Comparison of ENCODE assay signal across 8 cellular contexts in genomic region chr19:10870501-10870954, GRCh38. TPM values are rescaled to one million over a fixed set of nuclear protein-coding genes. Genes with fewer than 3 reads are reported as not detected.
A peak's percentile ranks its signal among the peaks of the same experiment; 100 is the strongest.
DNase-seq lines count a peak whose midpoint lies in the region; ATAC-seq and TF ChIP-seq lines count a peak whose summit lies in the region.

No MANE protein-coding gene starts in this region.

- H3K27ac ChIP-seq in CD8-positive, alpha-beta T cell (ENCODE audit: low read depth, low read length): peak overlapping the region; percentile 16
- peak overlapping the region; percentile 99 for H3K27ac ChIP-seq in neuronal stem cell (replicated peaks; ENCODE audit: low read length)

- H3K14ac ChIP-seq in neuronal stem cell (ENCODE audit: low read length): peak overlapping the region; percentile 31

- H3F3A ChIP-seq in Loucy (ENCODE audit: low read depth): no peaks in the 10 kb centered on the region

- WGBS in neuronal stem cell (ENCODE audit: extremely low coverage in 2 of 2, insufficient read length in 2 of 2, insufficient replicate concordance in 1 of 2), 2 donors: no CpG with 5 or more reads among the region's 22 CpGs

- H3K9ac ChIP-seq in Loucy (ENCODE audit: low read depth, low read length, poor library complexity, severe bottlenecking) (peak overlapping the region; percentile 68), neuronal stem cell (ENCODE audit: low read depth, low read length, poor library complexity) (peak overlapping the region; percentile 86)

- H3K4me2 ChIP-seq in Loucy (ENCODE audit: low read depth, low read length, poor library complexity, severe bottlenecking) (peak overlapping the region; percentile 78), neuronal stem cell (ENCODE audit: insufficient read depth, low read length, poor library complexity, severe bottlenecking) (peak overlapping the region; percentile 87)

- peak overlapping the region; percentile 97 for H3K18ac ChIP-seq in neuronal stem cell (ENCODE audit: low read length)

- peak overlapping the region; percentile 30 for H2BK12ac ChIP-seq in neuronal stem cell (ENCODE audit: low read length)

- H3K4me3 ChIP-seq in CD8-positive, alpha-beta T cell (ENCODE audit: low read depth, low read length): peak overlapping the region; percentile 48
- peak overlapping the region; percentile 72 for H3K4me3 ChIP-seq in Loucy (ENCODE audit: low read length, poor library complexity, severe bottlenecking)
- H3K4me3 ChIP-seq in neuronal stem cell (ENCODE audit: low read length in 2 of 2): peak overlapping the region; percentile 50 to 65

- DNase-seq in CD8-positive, alpha-beta T cell: no peak
- no peak for DNase-seq in effector memory CD8-positive, alpha-beta T cell
- DNase-seq in neuronal stem cell (ENCODE audit: low spot score): no peak
- no peak for DNase-seq in NCI-H2171 treated with DMSO at 0.1 percent for 48 hours (lab: John Stamatoyannopoulos, UW)
- DNase-seq in stimulated activated CD4-positive, alpha-beta T cell treated with anti-CD3 and anti-CD28 coated beads, Interleukin-4, amount 100 ng/mL, for 1 hour: no peak
- DNase-seq in NCI-H526 (lab: John Stamatoyannopoulos, UW): no peak
- no peak for DNase-seq in putamen (ENCODE audit: low spot score)

- peak overlapping the region; percentile 71 for H3K4me3 Mint-ChIP-seq in CD8-positive, alpha-beta T cell
- peak overlapping the region; percentile 76 to 89 for H3K4me3 Mint-ChIP-seq in effector memory CD8-positive, alpha-beta T cell

- H3K36me3 ChIP-seq in CD8-positive, alpha-beta T cell (ENCODE audit: insufficient read depth, low read length): no peaks in the 10 kb centered on the region
- H3K36me3 ChIP-seq in Loucy (ENCODE audit: insufficient read depth, low read length) (no peaks in the 10 kb centered on the region), neuronal stem cell (replicated peaks in 1 of 2; ENCODE audit: control insufficient read depth in 2 of 2, insufficient read depth in 2 of 2, low read length in 2 of 2) (peaks cover 0 to 15% of the 10 kb centered on the region in 2 donors)

- H3K9me3 Mint-ChIP-seq in CD8-positive, alpha-beta T cell: no peaks in the 10 kb centered on the region
- no peaks in the 10 kb centered on the region for H3K9me3 Mint-ChIP-seq in effector memory CD8-positive, alpha-beta T cell

- peak overlapping the region; percentile 88 for H2AFZ ChIP-seq in Loucy (ENCODE audit: low read length)
- peak overlapping the region; percentile 94 for H2AFZ ChIP-seq in neuronal stem cell (ENCODE audit: low read length)

- H3K4me1 Mint-ChIP-seq in CD8-positive, alpha-beta T cell (ENCODE audit: low read depth): peaks cover 19% of the 10 kb centered on the region
- peaks cover 15 to 16% of the 10 kb centered on the region in 2 donors for H3K4me1 Mint-ChIP-seq in effector memory CD8-positive, alpha-beta T cell (ENCODE audit: low read depth in 2 of 2)

- H4K8ac ChIP-seq in neuronal stem cell (ENCODE audit: low read depth, low read length): no peak overlapping the region

- no peaks in the 10 kb centered on the region for H3K9me3 ChIP-seq in CD8-positive, alpha-beta T cell (ENCODE audit: low read length)
- H3K9me3 ChIP-seq in Loucy (ENCODE audit: insufficient read depth, low read depth, low read length): no peaks in the 10 kb centered on the region
- no peaks in the 10 kb centered on the region for H3K9me3 ChIP-seq in neuronal stem cell (replicated peaks in 1 of 2; ENCODE audit: control insufficient read depth in 2 of 2, insufficient read depth in 1 of 2, low read depth in 1 of 2, low read length in 2 of 2)

- no peak overlapping the region for H3K27ac Mint-ChIP-seq in CD8-positive, alpha-beta T cell
- H3K27ac Mint-ChIP-seq in effector memory CD8-positive, alpha-beta T cell: peak overlapping the region; percentile 49 to 58

- H3K4me1 ChIP-seq in CD8-positive, alpha-beta T cell (ENCODE audit: insufficient read depth, low read length): peaks cover 17% of the 10 kb centered on the region
- H3K4me1 ChIP-seq in Loucy (ENCODE audit: insufficient read depth, low read length, poor library complexity, severe bottlenecking) (peaks cover 11% of the 10 kb centered on the region), neuronal stem cell (ENCODE audit: control insufficient read depth in 2 of 2, insufficient read depth in 1 of 2, low read depth in 1 of 2, low read length in 2 of 2) (peaks cover 4 to 8% of the 10 kb centered on the region in 2 donors)

- peaks cover 5% of the 10 kb centered on the region for H3K79me1 ChIP-seq in neuronal stem cell (ENCODE audit: low read depth, low read length)

- peak overlapping the region; percentile 93 for H2BK5ac ChIP-seq in neuronal stem cell (ENCODE audit: low read length)

- H3K27me3 Mint-ChIP-seq in CD8-positive, alpha-beta T cell (ENCODE audit: low read depth): no peaks in the 10 kb centered on the region
- H3K27me3 Mint-ChIP-seq in effector memory CD8-positive, alpha-beta T cell: no peaks in the 10 kb centered on the region

- H3K79me2 ChIP-seq in Loucy (ENCODE audit: insufficient read depth, low read length): peaks cover 34% of the 10 kb centered on the region

- intact Hi-C loops in CD8-positive, alpha-beta T cell (cut with DNase I, micrococcal nuclease): loop anchor here (2.0 to 10.0 kb wide), 5 partner anchors 222 to 634 kb away; partner anchors contain the start of genes CDKN2D (in 1 of the 2), KRI1 (in 1 of the 2), SWSAP1 (in 1 of the 2) and ZNF653 (in 1 of the 2)

- CTCF ChIA-PET in CD8-positive, alpha-beta T cell (lab: Charles Lee): interaction anchor here (0.9 to 1.6 kb wide), 4 partner anchors 10 to 154 kb away, joined by 3 to 5 read pairs (median 4); partner anchors contain the start of gene TMED1

- TF ChIP-seq CTCF in CD8-positive, alpha-beta T cell (IDR thresholded peaks at IDR 0.05): no peak
- no peak for TF ChIP-seq CTCF in Loucy (conservative IDR thresholded peaks at IDR 0.05; ENCODE audit: low read length)

- no peak overlapping the region for H3K23ac ChIP-seq in neuronal stem cell (ENCODE audit: low read depth, low read length, poor library complexity)

- peaks cover 12% of the 10 kb centered on the region for H4K20me1 ChIP-seq in Loucy (ENCODE audit: insufficient read depth, low read length, poor library complexity, severe bottlenecking)

- H3K4ac ChIP-seq in neuronal stem cell (ENCODE audit: low read length): no peak overlapping the region

- no peak overlapping the region for H2BK15ac ChIP-seq in neuronal stem cell (ENCODE audit: low read length)

- no peak overlapping the region for H2BK120ac ChIP-seq in neuronal stem cell (ENCODE audit: low read depth, low read length)

- POLR2A ChIA-PET in CD8-positive, alpha-beta T cell (lab: Charles Lee): interaction anchor here (0.6 to 2.6 kb wide), 5 partner anchors 9 to 606 kb away, joined by 3 to 12 read pairs (median 3); partner anchors contain the start of genes DNM2 and TMED1

- no peaks in the 10 kb centered on the region for H3K27me3 ChIP-seq in CD8-positive, alpha-beta T cell (ENCODE audit: insufficient read depth, low read length)
- H3K27me3 ChIP-seq in Loucy (ENCODE audit: insufficient read depth, low read length, poor library complexity, severe bottlenecking): no peaks in the 10 kb centered on the region
- no peaks in the 10 kb centered on the region for H3K27me3 ChIP-seq in neuronal stem cell (ENCODE audit: control insufficient read depth in 3 of 3, insufficient read depth in 3 of 3, low read depth in 1 of 3, low read length in 3 of 3)

- H3K9me2 ChIP-seq in Loucy (replicated peaks; ENCODE audit: low read depth, low read length): no peaks in the 10 kb centered on the region

- ATAC-seq in CD8-positive, alpha-beta T cell: no peak
- no peak for ATAC-seq in effector memory CD8-positive, alpha-beta T cell (replicated peaks)

- no peak overlapping the region for H2AK5ac ChIP-seq in neuronal stem cell (ENCODE audit: low read depth, low read length)

- H4K91ac ChIP-seq in neuronal stem cell (ENCODE audit: low read depth, low read length, poor library complexity): no peak overlapping the region

- H3K36me3 Mint-ChIP-seq in CD8-positive, alpha-beta T cell: peaks cover 2% of the 10 kb centered on the region
- peaks cover 11% of the 10 kb centered on the region for H3K36me3 Mint-ChIP-seq in effector memory CD8-positive, alpha-beta T cell (ENCODE audit: insufficient read depth)

RNA-seq across cellular contexts. Expression of gene CARM1, which starts 0.8 kb away (rescaled TPM):
- 10 to 100 TPM; 18.1 to 21.3 TPM for total RNA-seq in CD8-positive, alpha-beta T cell
- 119 TPM for polyA plus RNA-seq in neuronal stem cell (2013, experiment 1 of 2)
- 114 TPM for polyA plus RNA-seq in neuronal stem cell (2013, experiment 2 of 2)

RNA-seq across cellular contexts. Expression of gene C19orf38, which starts 22.3 kb away (rescaled TPM):
- not detected for total RNA-seq in CD8-positive, alpha-beta T cell
- 0.15 TPM for polyA plus RNA-seq in neuronal stem cell (2013, experiment 1 of 2)
- polyA plus RNA-seq in neuronal stem cell (2013, experiment 2 of 2): 0.14 TPM

RNA-seq across cellular contexts. Expression of gene TMED1, which starts 34.5 kb away (rescaled TPM):
- total RNA-seq in CD8-positive, alpha-beta T cell: 10 to 100 TPM in 1 of 2 experiments, 1 to 10 TPM in 1; 8.2 to 13.5 TPM
- 32.4 TPM for polyA plus RNA-seq in neuronal stem cell (2013, experiment 1 of 2)
- polyA plus RNA-seq in neuronal stem cell (2013, experiment 2 of 2): 32.9 TPM

RNA-seq across cellular contexts. Expression of gene YIPF2, which starts 57.9 kb away (rescaled TPM):
- total RNA-seq in CD8-positive, alpha-beta T cell: 10 to 100 TPM; 25.9 to 27.6 TPM
- polyA plus RNA-seq in neuronal stem cell (2013, experiment 1 of 2): 28.4 TPM
- polyA plus RNA-seq in neuronal stem cell (2013, experiment 2 of 2): 27.5 TPM

RNA-seq across cellular contexts. Expression of gene TIMM29, which starts 58.1 kb away (rescaled TPM):
- 10 to 100 TPM; 27.9 TPM for total RNA-seq in CD8-positive, alpha-beta T cell
- 19.1 TPM for polyA plus RNA-seq in neuronal stem cell (2013, experiment 1 of 2)
- 19.4 TPM for polyA plus RNA-seq in neuronal stem cell (2013, experiment 2 of 2)
